ENCODE assay signal across 8 cellular contexts in the genomic region with DNA sequence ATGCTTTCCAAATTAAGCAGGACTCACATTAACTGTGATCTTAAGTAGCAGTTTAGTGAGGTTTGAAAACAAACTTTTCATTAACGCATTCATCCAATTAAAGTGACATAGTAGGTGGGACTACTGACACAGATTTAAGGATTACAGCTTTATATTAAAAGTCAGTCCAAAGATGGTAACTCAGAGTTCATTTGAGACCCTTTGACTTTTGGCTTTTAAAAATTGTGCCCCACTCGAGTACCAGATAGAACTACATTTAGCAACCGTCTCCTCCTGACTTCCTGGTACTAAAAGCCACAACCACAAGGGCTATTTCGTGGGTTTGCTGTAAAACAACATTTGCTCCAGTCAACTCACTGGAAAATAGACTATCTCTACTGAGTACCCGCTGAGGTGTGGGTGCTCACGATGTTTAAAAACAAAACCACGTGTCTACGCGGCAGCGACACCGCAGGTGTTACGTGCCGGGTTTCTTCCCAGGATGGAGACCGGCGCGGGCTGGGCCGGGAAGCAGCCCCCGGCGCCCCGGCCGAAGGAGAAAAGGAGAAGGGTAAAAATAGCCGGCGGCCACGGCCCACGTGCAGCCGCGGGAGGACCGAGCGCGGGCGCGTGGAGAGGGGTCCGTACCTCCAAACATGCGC.
DNase-seq lines count a peak whose midpoint lies in the region; ATAC-seq and TF ChIP-seq lines count a peak whose summit lies in the region.
"Not testable (repeated sequence)": the region's sequence is repeated elsewhere in the genome, so short reads cannot be mapped to it uniquely, and the experiment has no call there.

No MANE protein-coding gene starts in this region.

- whole genome bisulfite sequencing in adrenal gland, 4 donors = 1 to 2% (median 1%) methylated on average over 21 to 32 of the region's 34 CpGs
- WGBS in gastroesophageal sphincter (ENCODE audit: low coverage in 1 of 2), 2 donors = 0 to 2% methylated on average over 12 to 16 of the region's 34 CpGs

- not testable (repeated sequence) for H3K9me3 ChIP-seq in adrenal gland (replicated peaks in 1 of 3); gastroesophageal sphincter; muscle layer of duodenum (ENCODE audit: control insufficient read depth in 1 of 2, low read length in 2 of 2); stomach smooth muscle (ENCODE audit: control insufficient read depth in 2 of 2, low read length in 2 of 2)

- H3K27ac ChIP-seq in adrenal gland (peak overlapping the region in 4 of 5 donors; percentile 92 to 97 (median 96)), gastroesophageal sphincter (peak overlapping the region; percentile 85 to 98 (median 95)), stomach smooth muscle (ENCODE audit: low read length) (peak overlapping the region; percentile 76)
- H3K27ac ChIP-seq in muscle layer of duodenum (ENCODE audit: low read length) = not testable (repeated sequence)

- not testable (repeated sequence) for H3K36me3 ChIP-seq in adrenal gland (replicated peaks in 1 of 2); gastroesophageal sphincter; muscle layer of duodenum (ENCODE audit: control insufficient read depth in 1 of 2, insufficient read depth in 2 of 2, low read length in 2 of 2); stomach smooth muscle (ENCODE audit: control insufficient read depth in 2 of 2, insufficient read depth in 2 of 2, low read length in 2 of 2)

- DNase-seq in EH (ENCODE audit: low read depth) (peak; percentile 6), RPMI8226 (peak; percentile 49), adrenal gland (peak in 1 of 7 donors; percentile 1)

- ATAC-seq in GM21737 (IDR thresholded peaks at IDR 0.05; ENCODE audit: unreplicated experiment) (peak; percentile 24), HG03521 (IDR thresholded peaks at IDR 0.05; ENCODE audit: unreplicated experiment) (peak; percentile 4), gastroesophageal sphincter (peak; percentile 41)

- H3K9ac ChIP-seq in stomach smooth muscle (ENCODE audit: low read length in 2 of 2) = peak overlapping the region in 1 of 2 donors; percentile 76

- not testable (repeated sequence) for H3K27me3 ChIP-seq in adrenal gland; gastroesophageal sphincter; muscle layer of duodenum (ENCODE audit: low read depth, low read length); stomach smooth muscle (ENCODE audit: control insufficient read depth in 1 of 2, insufficient read depth in 2 of 2, low read length in 2 of 2)

- TF ChIP-seq CTCF in adrenal gland (IDR thresholded peaks at IDR 0.05); gastroesophageal sphincter (IDR thresholded peaks at IDR 0.05): not testable (repeated sequence)

- not testable (repeated sequence) for TF ChIP-seq POLR2A in adrenal gland (IDR thresholded peaks at IDR 0.05); gastroesophageal sphincter (IDR thresholded peaks at IDR 0.05)

- TF ChIP-seq EP300 in gastroesophageal sphincter (IDR thresholded peaks at IDR 0.05) = not testable (repeated sequence)

- H3K4me3 ChIP-seq in adrenal gland = peak overlapping the region; percentile 40 to 73 (median 64)
- peak overlapping the region; percentile 43 to 88 for H3K4me3 ChIP-seq in gastroesophageal sphincter
- peak overlapping the region; percentile 3 to 65 for H3K4me3 ChIP-seq in muscle layer of duodenum (ENCODE audit: low read depth in 1 of 2, low read length in 2 of 2)
- peak overlapping the region; percentile 53 to 78 for H3K4me3 ChIP-seq in stomach smooth muscle (ENCODE audit: low read length in 2 of 2)

- not testable (repeated sequence) for H3K4me1 ChIP-seq in adrenal gland (replicated peaks in 1 of 2); muscle layer of duodenum (ENCODE audit: control insufficient read depth in 1 of 2, insufficient read depth in 2 of 2, low read length in 2 of 2); stomach smooth muscle (ENCODE audit: control insufficient read depth, insufficient read depth, low read length)
- peaks cover 0 to 31% (median 0%) of the 10 kb centered on the region in 3 donors for H3K4me1 ChIP-seq in gastroesophageal sphincter

- intact Hi-C loops in adrenal gland (cut with DNase I) = not testable (repeated sequence)
